1 cellular context compared by ENCODE assay signal in the genomic region with DNA sequence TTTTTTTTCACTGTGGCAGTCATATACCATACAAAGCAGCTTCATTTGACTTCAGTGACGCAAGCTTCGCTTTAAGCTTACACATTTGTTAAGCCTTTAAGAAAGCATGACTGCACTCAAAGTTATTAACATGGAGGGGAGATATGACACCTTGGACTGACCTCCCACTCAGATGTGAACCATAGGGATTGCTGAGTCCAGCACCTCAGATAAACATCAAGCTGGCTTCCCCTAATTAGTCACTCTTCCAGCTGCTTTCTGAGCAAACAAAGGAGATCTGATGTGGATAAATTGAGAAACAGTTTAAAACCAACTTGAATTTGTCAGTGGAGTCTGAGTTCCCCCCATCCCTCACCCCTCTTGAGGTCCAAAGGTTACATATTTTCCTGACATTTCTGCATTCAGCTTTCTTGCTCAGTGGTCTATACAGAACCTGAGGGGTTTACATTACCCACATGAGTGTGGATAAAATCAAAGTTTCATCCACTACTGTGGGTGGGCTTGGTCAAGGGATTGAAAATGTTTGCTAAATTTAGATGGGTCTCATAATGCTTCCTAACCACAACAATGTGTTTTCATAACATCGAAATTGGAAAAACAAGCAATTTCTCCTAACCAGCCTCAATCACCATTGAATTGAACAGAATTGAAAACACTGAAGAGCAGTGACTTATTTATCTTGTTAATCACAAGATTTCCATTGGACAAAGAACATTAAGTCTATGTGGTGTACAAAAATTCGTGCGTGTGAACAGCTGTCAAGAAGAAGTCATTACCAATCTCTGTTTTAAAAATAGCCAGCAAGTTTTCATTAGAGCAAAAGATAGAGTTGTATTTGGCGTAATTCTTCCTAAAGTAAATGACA.
TF ChIP-seq lines count a peak whose summit lies in the region.

No MANE protein-coding gene starts in this region.

TF ChIP-seq in endothelial cell of umbilical vein, 7 proteins besides CTCF, POLR2A, EP300 and RAD21:
- TF ChIP-seq GATA2 (IDR thresholded peaks at IDR 0.05; ENCODE audit: insufficient read depth, insufficient read length, low read depth, low read length) = peak; percentile 90
- TF ChIP-seq EZH2 (IDR thresholded peaks at IDR 0.05; ENCODE audit: borderline replicate concordance, low read depth, low read length, severe bottlenecking) = no peak
- no peak for TF ChIP-seq MAX (IDR thresholded peaks at IDR 0.05; ENCODE audit: insufficient read depth, insufficient read length)
- TF ChIP-seq JUN (IDR thresholded peaks at IDR 0.05; ENCODE audit: borderline replicate concordance, insufficient read depth, insufficient read length, low read depth) = no peak
- no peak for TF ChIP-seq POLR2AphosphoS5 (IDR thresholded peaks at IDR 0.05; ENCODE audit: insufficient read depth, low read depth, low read length)
- no peak for TF ChIP-seq MYC (IDR thresholded peaks at IDR 0.05; ENCODE audit: low read depth, low read length)
- TF ChIP-seq FOS (IDR thresholded peaks at IDR 0.05; ENCODE audit: borderline replicate concordance, insufficient read depth, low read length) = peak; percentile 10
TF ChIP-seq in endothelial cell of umbilical vein: peak in this region for 2.
